In genomic region chr10:92087750-92088395, GRCh38 we compare ENCODE assay signal across 8 cellular contexts.
DNase-seq lines count a peak whose midpoint lies in the region; ATAC-seq lines count a peak whose summit lies in the region.

No MANE protein-coding gene starts in this region.

- ATAC-seq in GM19395 (IDR thresholded peaks at IDR 0.05; ENCODE audit: unreplicated experiment) (peak; percentile 93), HG03442 (IDR thresholded peaks at IDR 0.05; ENCODE audit: unreplicated experiment) (peak; percentile 93)

- H3K27ac Mint-ChIP-seq in activated CD4-positive, alpha-beta T cell treated with anti-CD3 and anti-CD28 coated beads, Interleukin-2, amount 10 ng/mL, durations not matched to agents 24 days and 14 days, result no peak overlapping the region

- no peak overlapping the region for H3K4me3 Mint-ChIP-seq in activated CD4-positive, alpha-beta T cell treated with anti-CD3 and anti-CD28 coated beads, Interleukin-2, amount 10 ng/mL, durations not matched to agents 24 days and 14 days

- H3K36me3 Mint-ChIP-seq in activated CD4-positive, alpha-beta T cell treated with anti-CD3 and anti-CD28 coated beads, Interleukin-2, amount 10 ng/mL, durations not matched to agents 24 days and 14 days (ENCODE audit: low read depth), result no peaks in the 10 kb centered on the region

- no peaks in the 10 kb centered on the region for H3K9me3 Mint-ChIP-seq in activated CD4-positive, alpha-beta T cell treated with anti-CD3 and anti-CD28 coated beads, Interleukin-2, amount 10 ng/mL, durations not matched to agents 24 days and 14 days

- intact Hi-C loops in activated CD4-positive, alpha-beta T cell treated with anti-CD3 and anti-CD28 coated beads, Interleukin-2, amount 10 ng/mL, durations not matched to agents 24 days and 14 days (cut with micrococcal nuclease), result loop anchor here (1.0 kb wide), 2 partner anchors 204 to 347 kb away; no protein-coding TSS in a partner anchor

- peak; percentile 21 for DNase-seq in CMK (ENCODE audit: low read depth)
- DNase-seq in NCI-H526 treated with DMSO at 0.1 percent for 48 hours (lab: John Stamatoyannopoulos, UW), result peak; percentile 54
- peak; percentile 87 for DNase-seq in activated CD4-positive, alpha-beta T cell treated with anti-CD3 and anti-CD28 coated beads, Interleukin-2, amount 10 ng/mL, durations not matched to agents 24 days and 14 days
- DNase-seq in effector CD8-positive, alpha-beta T cell (lab: John Stamatoyannopoulos, UW), result peak; percentile 4
- peak; percentile 91 for DNase-seq in medulla oblongata (ENCODE audit: extremely low spot score)
- DNase-seq in stimulated activated CD8-positive, alpha-beta memory T cell treated with anti-CD3 and anti-CD28 coated beads, Interleukin-7, amount 100 ng/mL, for 48 hours (ENCODE audit: extremely low read depth in 1 of 2, low read depth in 1 of 2), result peak; percentile 6 to 17

- peaks cover 4% of the 10 kb centered on the region for H3K4me1 Mint-ChIP-seq in activated CD4-positive, alpha-beta T cell treated with anti-CD3 and anti-CD28 coated beads, Interleukin-2, amount 10 ng/mL, durations not matched to agents 24 days and 14 days

- no peaks in the 10 kb centered on the region for H3K27me3 Mint-ChIP-seq in activated CD4-positive, alpha-beta T cell treated with anti-CD3 and anti-CD28 coated beads, Interleukin-2, amount 10 ng/mL, durations not matched to agents 24 days and 14 days

Comparison
In these comparisons a context has a peak if more than half of its experiments do, and no peak if none do; other contexts are left out.
1. Peak in every context shown above with its lines: DNase-seq and ATAC-seq.
2. DNase-seq: peak in every context shown above with its lines; median percentile 91 in medulla oblongata; 87 in activated CD4-positive, alpha-beta T cell treated with anti-CD3 and anti-CD28 coated beads, Interleukin-2, amount 10 ng/mL, durations not matched to agents 24 days and 14 days; 54 in NCI-H526 treated with DMSO at 0.1 percent for 48 hours; 21 in CMK; 12 in stimulated activated CD8-positive, alpha-beta memory T cell treated with anti-CD3 and anti-CD28 coated beads, Interleukin-7, amount 100 ng/mL, for 48 hours; 4 in effector CD8-positive, alpha-beta T cell.